In the genomic region with DNA sequence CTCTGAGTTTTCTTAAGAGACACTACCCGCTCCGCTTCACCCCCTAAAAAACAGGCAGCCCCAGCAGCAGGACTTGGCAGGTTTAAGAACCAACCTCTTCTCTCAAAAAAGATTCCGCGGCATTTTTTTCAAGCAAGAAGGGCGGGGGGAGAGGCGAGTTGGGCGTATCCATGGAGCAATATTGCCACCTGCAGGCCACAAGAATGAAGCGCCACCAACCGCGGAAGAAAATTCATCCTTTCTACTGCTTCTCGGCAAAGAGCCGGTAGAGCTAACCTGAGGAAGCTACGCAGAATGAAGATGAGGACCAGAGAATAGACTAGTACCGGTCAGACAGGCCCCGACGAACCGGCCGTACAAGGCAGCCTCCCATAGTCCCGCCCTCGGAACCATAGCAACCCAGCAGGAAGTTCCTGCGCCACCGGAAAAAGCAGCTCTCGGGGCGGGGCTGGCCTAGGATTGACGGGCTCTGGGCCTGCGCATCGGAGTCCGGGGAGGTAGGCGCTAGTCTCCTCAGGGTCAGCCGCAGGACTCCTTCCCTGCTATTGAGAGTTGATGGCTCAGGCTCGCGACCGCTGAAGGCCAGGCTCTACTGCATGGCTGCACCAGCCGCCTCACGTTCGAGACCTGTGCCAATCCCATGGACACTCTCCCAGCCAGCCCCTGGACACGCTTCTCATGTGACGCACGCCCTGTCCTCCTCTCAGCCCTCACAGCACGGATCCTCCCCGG, we compare ENCODE assay signal across 8 cellular contexts.
A peak's percentile ranks its signal among the peaks of the same experiment; 100 is the strongest.
DNase-seq lines count a peak whose midpoint lies in the region; ATAC-seq and TF ChIP-seq lines count a peak whose summit lies in the region.

No MANE protein-coding gene starts in this region.

- DNase-seq in GM13976 (ENCODE audit: low spot score) = peak; percentile 85
- DNase-seq in NCI-H1417 treated with DMSO at 0.1 percent for 48 hours (lab: John Stamatoyannopoulos, UW) = peak; percentile 96
- peak; percentile 88 for DNase-seq in T follicular helper cell (ENCODE audit: low read depth)
- peak; percentile 81 for DNase-seq in amniotic epithelial cell (ENCODE audit: low read depth)
- peak; percentile 92 to 98 (median 93) for DNase-seq in heart left ventricle
- DNase-seq in posterior vena cava (ENCODE audit: low spot score) = peak; percentile 98
- peak; percentile 95 for DNase-seq in upper lobe of right lung

- H3K9me3 ChIP-seq in heart left ventricle (no peaks in the 10 kb centered on the region), upper lobe of right lung (no peaks in the 10 kb centered on the region)

- peaks cover 0 to 45% (median 0%) of the 10 kb centered on the region in 9 donors for H3K27me3 ChIP-seq in heart left ventricle
- no peaks in the 10 kb centered on the region for H3K27me3 ChIP-seq in upper lobe of right lung

- H3K4me1 ChIP-seq in heart left ventricle (peaks cover 0 to 12% (median 1%) of the 10 kb centered on the region in 12 donors), upper lobe of right lung (no peaks in the 10 kb centered on the region)

- TF ChIP-seq POLR2A in heart left ventricle (IDR thresholded peaks at IDR 0.05) = peak in 1 of 2 donors; percentile 75

- H3K36me3 ChIP-seq in heart left ventricle (no peaks in the 10 kb centered on the region), upper lobe of right lung (no peaks in the 10 kb centered on the region)

- H3K4me3 ChIP-seq in heart left ventricle (peak overlapping the region; percentile 22 to 73 (median 66)), upper lobe of right lung (peak overlapping the region; percentile 51)

- 0% methylated on average over 36 to 41 of the region's 41 CpGs for WGBS in heart left ventricle, 4 donors

- ATAC-seq in HG02840 (IDR thresholded peaks at IDR 0.05; ENCODE audit: low FRiP score, unreplicated experiment) (peak; percentile 99), heart left ventricle (peak; percentile 100), upper lobe of right lung (peak; percentile 100)

- intact Hi-C loops in heart left ventricle (cut with DNase I) (no loop called here), posterior vena cava (cut with DNase I) (no loop called here), upper lobe of right lung (cut with DNase I) (no loop called here)

- H3K27ac ChIP-seq in heart left ventricle (peak overlapping the region; percentile 60 to 96 (median 88)), upper lobe of right lung (peak overlapping the region; percentile 88)

- in situ Hi-C loops in GM13976 (cut with MboI; ENCODE audit: low sequenced_read_pairs, unreplicated experiment) = no loop called here

- TF ChIP-seq CTCF in GM13976 (IDR thresholded peaks at IDR 0.05; ENCODE audit: borderline replicate concordance, control extremely low read depth, extremely low read depth, insufficient read depth, missing control alignments) = peak; percentile 73
- peak; percentile 59 to 99 (median 88) for TF ChIP-seq CTCF in heart left ventricle (IDR thresholded peaks at IDR 0.05)
- peak; percentile 83 for TF ChIP-seq CTCF in upper lobe of right lung (IDR thresholded peaks at IDR 0.05)

Comparison
In these comparisons a context has a peak if more than half of its experiments do, and no peak if none do; other contexts are left out.
1. Peak in every context shown above with its lines: DNase-seq, ATAC-seq, H3K4me3 ChIP-seq and H3K27ac ChIP-seq.